In genomic region chr16:16593145-16593842, GRCh38 we compare ENCODE assay signal across 8 cellular contexts.
DNase-seq lines count a peak whose midpoint lies in the region; ATAC-seq and TF ChIP-seq lines count a peak whose summit lies in the region.
"Not testable (repeated sequence)": the region's sequence is repeated elsewhere in the genome, so short reads cannot be mapped to it uniquely, and the experiment has no call there.

No MANE protein-coding gene starts in this region.

- TF ChIP-seq POLR2A in NB4 (IDR thresholded peaks at IDR 0.05; ENCODE audit: extremely low read depth, insufficient read length), result not testable (repeated sequence)

- not testable (repeated sequence) for H3K9me3 ChIP-seq in T-helper 17 cell (ENCODE audit: control insufficient read depth, low read length, poor library complexity, severe bottlenecking)

- peaks cover 16% of the 10 kb centered on the region for H3K4me1 Mint-ChIP-seq in T-helper 17 cell
- not testable (repeated sequence) for H3K4me1 Mint-ChIP-seq in activated T-helper 17 cell treated with anti-CD3 and anti-CD28 coated beads, Interleukin-2, amount 50 U/mL, for 72 hours

- H3K9me3 Mint-ChIP-seq in activated T-helper 17 cell treated with anti-CD3 and anti-CD28 coated beads, Interleukin-2, amount 50 U/mL, for 72 hours, result not testable (repeated sequence)

- not testable (repeated sequence) for H3K27me3 Mint-ChIP-seq in T-helper 17 cell; activated T-helper 17 cell treated with anti-CD3 and anti-CD28 coated beads, Interleukin-2, amount 50 U/mL, for 72 hours

- peak; percentile 27 for TF ChIP-seq CTCF in C4-2B (conservative IDR thresholded peaks at IDR 0.05)
- peak; percentile 22 for TF ChIP-seq CTCF in NB4 (IDR thresholded peaks at IDR 0.05; ENCODE audit: low read depth, low read length)

- ATAC-seq in GM19452 (IDR thresholded peaks at IDR 0.05; ENCODE audit: unreplicated experiment) (peak; percentile 62), T-helper 17 cell (peak; percentile 83), esophagus mucosa (peak; percentile 88)
- ATAC-seq in activated T-helper 17 cell treated with anti-CD3 and anti-CD28 coated beads, Interleukin-2, amount 50 U/mL, for 72 hours (replicated peaks), result peak; percentile 56

- H3K4me3 ChIP-seq in NB4 (ENCODE audit: low read depth, low read length), result not testable (repeated sequence)

- not testable (repeated sequence) for H3K27ac Mint-ChIP-seq in T-helper 17 cell; activated T-helper 17 cell treated with anti-CD3 and anti-CD28 coated beads, Interleukin-2, amount 50 U/mL, for 72 hours

- DNase-seq in NB4 (ENCODE audit: low read depth) (peak; percentile 11), T-helper 17 cell (peak in 2 of 3 donors; percentile 9 to 26), mucosa of gallbladder (ENCODE audit: low spot score) (peak; percentile 32)
- DNase-seq in stimulated activated CD4-positive, alpha-beta T cell treated with anti-CD3 and anti-CD28 coated beads, TNF-alpha, amount 100 ng/mL, for 48 hours (ENCODE audit: low read depth in 3 of 3), result peak; percentile 8 to 24 (median 18)

- peak overlapping the region; percentile 25 for H3K4me3 Mint-ChIP-seq in T-helper 17 cell
- H3K4me3 Mint-ChIP-seq in activated T-helper 17 cell treated with anti-CD3 and anti-CD28 coated beads, Interleukin-2, amount 50 U/mL, for 72 hours, result not testable (repeated sequence)

- not testable (repeated sequence) for H3K27ac ChIP-seq in C4-2B

- H3K36me3 Mint-ChIP-seq in T-helper 17 cell (ENCODE audit: low read depth); activated T-helper 17 cell treated with anti-CD3 and anti-CD28 coated beads, Interleukin-2, amount 50 U/mL, for 72 hours (ENCODE audit: low read depth): not testable (repeated sequence)
